In genomic region chr19:31459430-31459829, GRCh38 we compare ENCODE assay signal across 1 cellular context.
TF ChIP-seq lines count a peak whose summit lies in the region.

No MANE protein-coding gene starts in this region.

TF ChIP-seq in IMR-90, 13 proteins besides CTCF, POLR2A, EP300 and RAD21 (continued from another document):
- TF ChIP-seq RFX5 (IDR thresholded peaks at IDR 0.05; ENCODE audit: low read depth, low read length): no peak
- TF ChIP-seq RCOR1 (IDR thresholded peaks at IDR 0.05; ENCODE audit: insufficient replicate concordance, low read length): no peak
- no peak for TF ChIP-seq CEBPB (IDR thresholded peaks at IDR 0.05; ENCODE audit: low read depth, low read length)
- no peak for TF ChIP-seq MAZ (IDR thresholded peaks at IDR 0.05; ENCODE audit: borderline replicate concordance, low read depth, low read length)
- TF ChIP-seq MAFK (IDR thresholded peaks at IDR 0.05; ENCODE audit: low read depth, low read length): no peak
- TF ChIP-seq FOS (IDR thresholded peaks at IDR 0.05; ENCODE audit: low read depth, low read length): no peak
